9 cellular contexts compared by ENCODE assay signal in genomic region chr19:4744451-4745170, GRCh38. TPM values are rescaled to one million over a fixed set of nuclear protein-coding genes. Genes with fewer than 3 reads are reported as not detected.
DNase-seq lines count a peak whose midpoint lies in the region; ATAC-seq, FAIRE-seq and TF ChIP-seq lines count a peak whose summit lies in the region.
"Had no signal": no experiment of that assay in that cellular context is flagged by ENCODE, and none has a peak within 500 bp of the region (broad histone marks: within the 10 kb centered on the region; RNA-seq: fewer than 3 reads in every experiment).

No MANE protein-coding gene starts in this region.

- TF ChIP-seq POLR2A in suprapubic skin (IDR thresholded peaks at IDR 0.05) (no peak), transverse colon (IDR thresholded peaks at IDR 0.05) (no peak)

- H3K4me3 ChIP-seq in astrocyte (ENCODE audit: insufficient read depth, low read depth, low read length): no peak overlapping the region
- no peak overlapping the region for H3K4me3 ChIP-seq in suprapubic skin
- no peak overlapping the region for H3K4me3 ChIP-seq in transverse colon

- no peak for TF ChIP-seq EP300 in suprapubic skin (IDR thresholded peaks at IDR 0.05)
- no peak for TF ChIP-seq EP300 in transverse colon (IDR thresholded peaks at IDR 0.05; ENCODE audit: low read depth)

- peak; percentile 94 for FAIRE-seq in astrocyte (lab: Jason Lieb, UNC)

- H3K9ac ChIP-seq in astrocyte (ENCODE audit: low read length): no peak overlapping the region

- intact Hi-C loops in transverse colon (cut with DNase I; ENCODE audit: low total_unique reads): no loop called here

- no peak overlapping the region for H3K27ac ChIP-seq in astrocyte (ENCODE audit: low read depth, low read length)
- peak overlapping the region; percentile 30 for H3K27ac ChIP-seq in suprapubic skin
- peak overlapping the region in 2 of 4 donors; percentile 17 to 24 for H3K27ac ChIP-seq in transverse colon

- peaks cover 11% of the 10 kb centered on the region for H3K4me1 Mint-ChIP-seq in astrocyte (ENCODE audit: low read depth, unreplicated experiment)

- in situ Hi-C loops in transverse colon (cut with MboI; ENCODE audit: low pct_ligation_motif_present in 1 of 4, low pct_unique_long_range_greater_than_20kb in 1 of 4, low sequenced_read_pairs in 3 of 4): no loop called here

- no peaks in the 10 kb centered on the region for H3K79me2 ChIP-seq in astrocyte (ENCODE audit: insufficient read depth, low read length)

- peaks cover 4% of the 10 kb centered on the region for H3K4me1 ChIP-seq in astrocyte (ENCODE audit: insufficient read depth, low read length)
- H3K4me1 ChIP-seq in suprapubic skin: peaks cover 16% of the 10 kb centered on the region
- peaks cover 0 to 12% (median 4%) of the 10 kb centered on the region in 4 donors for H3K4me1 ChIP-seq in transverse colon

- peak overlapping the region; percentile 47 for H3K4me3 Mint-ChIP-seq in astrocyte (ENCODE audit: unreplicated experiment)
- H3K4me3 Mint-ChIP-seq: activated CD4-positive, alpha-beta memory T cell treated with anti-CD3 and anti-CD28 coated beads for 36 hours had no signal

- WGBS in suprapubic skin: 41% methylated on average over 8 of the region's 8 CpGs
- WGBS in transverse colon (ENCODE audit: low coverage in 1 of 2), 2 donors: 22 to 33% methylated on average over 8 of the region's 8 CpGs

- H3K36me3 ChIP-seq in astrocyte (ENCODE audit: insufficient read depth, low read length) (no peaks in the 10 kb centered on the region), suprapubic skin (no peaks in the 10 kb centered on the region), transverse colon (no peaks in the 10 kb centered on the region)

- H3K9me3 ChIP-seq in astrocyte (ENCODE audit: insufficient read depth, low read depth, low read length) (no peaks in the 10 kb centered on the region), suprapubic skin (no peaks in the 10 kb centered on the region), transverse colon (no peaks in the 10 kb centered on the region)

- H3K36me3 Mint-ChIP-seq in astrocyte (ENCODE audit: low read depth, unreplicated experiment): no peaks in the 10 kb centered on the region
- H3K36me3 Mint-ChIP-seq: activated CD4-positive, alpha-beta memory T cell treated with anti-CD3 and anti-CD28 coated beads for 36 hours had no signal

- ATAC-seq in GM21528 (IDR thresholded peaks at IDR 0.05; ENCODE audit: low FRiP score, unreplicated experiment) (no peak), GM19324 (IDR thresholded peaks at IDR 0.05; ENCODE audit: low FRiP score, unreplicated experiment) (no peak)

- H3K4me2 ChIP-seq in astrocyte (ENCODE audit: low read length): peak overlapping the region; percentile 53

- no peaks in the 10 kb centered on the region for H4K20me1 ChIP-seq in astrocyte (ENCODE audit: insufficient read depth, low read length)

- TF ChIP-seq CTCF in astrocyte (IDR thresholded peaks at IDR 0.05; ENCODE audit: insufficient read depth, low read depth, low read length) (no peak), suprapubic skin (IDR thresholded peaks at IDR 0.05) (no peak), transverse colon (IDR thresholded peaks at IDR 0.05) (no peak)

- H3K27me3 ChIP-seq in astrocyte (ENCODE audit: insufficient read depth, low read length) (peaks cover 20% of the 10 kb centered on the region), suprapubic skin (peaks cover 5% of the 10 kb centered on the region), transverse colon (peaks cover 26% of the 10 kb centered on the region)

- H3K27ac Mint-ChIP-seq in astrocyte (ENCODE audit: unreplicated experiment): no peak overlapping the region
- H3K27ac Mint-ChIP-seq: activated CD4-positive, alpha-beta memory T cell treated with anti-CD3 and anti-CD28 coated beads for 36 hours had no signal

- no peaks in the 10 kb centered on the region for H3K9me3 Mint-ChIP-seq in astrocyte (ENCODE audit: unreplicated experiment)
- H3K9me3 Mint-ChIP-seq: activated CD4-positive, alpha-beta memory T cell treated with anti-CD3 and anti-CD28 coated beads for 36 hours had no signal

- peak; percentile 56 for DNase-seq in HPDE6-E6E7 (ENCODE audit: extremely low spot score)
- DNase-seq in astrocyte (ENCODE audit: low read depth): peak; percentile 91
- DNase-seq in hepatic stellate cell (ENCODE audit: low spot score): peak; percentile 95
- DNase-seq in suprapubic skin (ENCODE audit: low spot score in 2 of 2): no peak
- no peak for DNase-seq in NCI-H146 treated with DMSO at 0.1 percent for 48 hours (lab: John Stamatoyannopoulos, UW; ENCODE audit: unreplicated experiment)
- DNase-seq in transverse colon: no peak
- DNase-seq: activated CD4-positive, alpha-beta memory T cell treated with anti-CD3 and anti-CD28 coated beads for 36 hours had no signal

- H2AFZ ChIP-seq in astrocyte (ENCODE audit: low read depth, low read length): no peak overlapping the region

- H3K27me3 Mint-ChIP-seq in astrocyte (ENCODE audit: low read depth, unreplicated experiment): peaks cover 24% of the 10 kb centered on the region

RNA-seq across cellular contexts. Expression of gene DPP9, which starts 21.0 kb away (rescaled TPM):
- 44.8 and 50.0 TPM in 2 replicates for total RNA-seq in astrocyte
- 100 to 1,000 TPM in 2 of 4 donors, 10 to 100 TPM in 2; 51.2 to 126 (median 84.1) TPM for total RNA-seq in suprapubic skin
- total RNA-seq in transverse colon: 100 to 1,000 TPM in 2 of 4 donors, 10 to 100 TPM in 2; 74.1 to 320 (median 103) TPM

RNA-seq across cellular contexts. Expression of gene FEM1A, which starts 46.9 kb away (rescaled TPM):
- total RNA-seq in astrocyte (12.0 and 12.6 TPM in 2 replicates), suprapubic skin (10 to 100 TPM; 29.6 to 51.8 (median 41.1) TPM), transverse colon (10 to 100 TPM; 13.3 to 63.5 (median 15.5) TPM)

Comparison
In these comparisons a context has a peak if more than half of its experiments do, and no peak if none do; other contexts are left out.
1. DNase-seq: peak in HPDE6-E6E7 (single experiment), astrocyte (single experiment) and hepatic stellate cell (single experiment); none in suprapubic skin (0 of 2), NCI-H146 treated with DMSO at 0.1 percent for 48 hours (single experiment) and transverse colon (single experiment).